ENCODE assay signal across 1 cellular context in genomic region chr11:63874511-63874910, GRCh38.
TF ChIP-seq lines count a peak whose summit lies in the region.

No MANE protein-coding gene starts in this region.

TF ChIP-seq in K562, 482 proteins besides CTCF, POLR2A, EP300 and RAD21 (continued from another document and continues in another):
- TF ChIP-seq RREB1 (CRISPR knock-in tag; IDR thresholded peaks at IDR 0.05) = 0 out of 2 replicates have a peak, but pooled peaks have one; percentile 49
- peak; percentile 38; the same call in 1 of the 2 replicates for TF ChIP-seq ZFX (CRISPR knock-in tag; IDR thresholded peaks at IDR 0.05)
- TF ChIP-seq ZEB2 (IDR thresholded peaks at IDR 0.05) = no peak
- TF ChIP-seq PHF21A (IDR thresholded peaks at IDR 0.05; ENCODE audit: borderline replicate concordance, low read depth) = no peak
- no peak for TF ChIP-seq ELF4 (CRISPR knock-in tag; IDR thresholded peaks at IDR 0.05)
- TF ChIP-seq JUND (IDR thresholded peaks at IDR 0.05; ENCODE audit: borderline replicate concordance, low read depth, low read length) = no peak
- TF ChIP-seq JUND (tag; IDR thresholded peaks at IDR 0.05; ENCODE audit: borderline replicate concordance, low read depth, low read length) = no peak; the same call in 2 of the 3 replicates
- no peak for TF ChIP-seq HDGF (IDR thresholded peaks at IDR 0.05)
- TF ChIP-seq POLR2AphosphoS2 (IDR thresholded peaks at IDR 0.05; ENCODE audit: low read length) = no peak
- TF ChIP-seq CTBP1 (IDR thresholded peaks at IDR 0.05; ENCODE audit: borderline replicate concordance) = 0 out of 2 replicates have a peak, but pooled peaks have one; percentile 31
- no peak for TF ChIP-seq SIX5 (IDR thresholded peaks at IDR 0.05; ENCODE audit: borderline replicate concordance in 1 of 2, insufficient read depth in 1 of 2, low read depth in 1 of 2, low read length in 2 of 2)
- no peak for TF ChIP-seq PRMT5 (CRISPR knock-in tag; IDR thresholded peaks at IDR 0.05)
- no peak for TF ChIP-seq BRF1 (IDR thresholded peaks at IDR 0.05; ENCODE audit: borderline replicate concordance, extremely low read depth, insufficient read length)
- TF ChIP-seq SNAPC5 (CRISPR knock-in tag; IDR thresholded peaks at IDR 0.05) = no peak
- no peak for TF ChIP-seq TEAD4 (IDR thresholded peaks at IDR 0.05; ENCODE audit: low read length)
- no peak for TF ChIP-seq TEAD4 (CRISPR knock-in tag; IDR thresholded peaks at IDR 0.05; ENCODE audit: borderline replicate concordance)
- TF ChIP-seq ARID4B (CRISPR knock-in tag; IDR thresholded peaks at IDR 0.05) = no peak
- TF ChIP-seq NFE2L1 (tag; IDR thresholded peaks at IDR 0.05; ENCODE audit: borderline replicate concordance, low read depth) = no peak
- no peak for TF ChIP-seq KLF16 (IDR thresholded peaks at IDR 0.05)
- peak; percentile 79; the same call in 1 of the 2 replicates for TF ChIP-seq TCF15 (CRISPR knock-in tag; IDR thresholded peaks at IDR 0.05)
- no peak for TF ChIP-seq HNRNPH1 (optimal IDR thresholded peaks at IDR 0.05; ENCODE audit: low read depth, low read length)
- TF ChIP-seq UBTF (IDR thresholded peaks at IDR 0.05; ENCODE audit: borderline replicate concordance in 1 of 2, low read depth in 2 of 2, low read length in 2 of 2) = no peak
- no peak for TF ChIP-seq C11orf30 (IDR thresholded peaks at IDR 0.05; ENCODE audit: low read depth)
- no peak for TF ChIP-seq MIER1 (IDR thresholded peaks at IDR 0.05; ENCODE audit: low read depth)
- no peak for TF ChIP-seq ZNF280B (CRISPR knock-in tag; IDR thresholded peaks at IDR 0.05)
- no peak for TF ChIP-seq GTF2A2 (tag; IDR thresholded peaks at IDR 0.05)
- no peak for TF ChIP-seq SAP30 (IDR thresholded peaks at IDR 0.05; ENCODE audit: borderline replicate concordance, insufficient read depth, low read depth, low read length, poor library complexity, severe bottlenecking)
- no peak for TF ChIP-seq ETV6 (IDR thresholded peaks at IDR 0.05; ENCODE audit: borderline replicate concordance in 1 of 2, low read depth in 2 of 2, low read length in 1 of 2)
- no peak for TF ChIP-seq ETV6 (CRISPR knock-in tag; IDR thresholded peaks at IDR 0.05; ENCODE audit: borderline replicate concordance)
- TF ChIP-seq GTF3C2 (IDR thresholded peaks at IDR 0.05; ENCODE audit: borderline replicate concordance, extremely low read depth, insufficient read length) = no peak
- TF ChIP-seq ARID1B (IDR thresholded peaks at IDR 0.05) = peak; percentile 59; the same call in 1 of the 2 replicates
- no peak for TF ChIP-seq MNT (conservative IDR thresholded peaks at IDR 0.05)
- no peak for TF ChIP-seq CEBPZ (IDR thresholded peaks at IDR 0.05; ENCODE audit: borderline replicate concordance, low read depth, low read length)
- no peak for TF ChIP-seq PHB2 (IDR thresholded peaks at IDR 0.05; ENCODE audit: low read depth)
